8 cellular contexts compared by ENCODE assay signal in genomic region chr1:151839457-151840409, GRCh38. TPM values are rescaled to one million over a fixed set of nuclear protein-coding genes. Genes with fewer than 3 reads are reported as not detected.
DNase-seq lines count a peak whose midpoint lies in the region; ATAC-seq, FAIRE-seq and TF ChIP-seq lines count a peak whose summit lies in the region.

Gene C2CD4D (minus strand): TSS chr1:151839820. CDS start chr1:151838989, 831 bp downstream.

- H3K18ac ChIP-seq in H1 (ENCODE audit: extremely low read depth, low read length): peak within 1 kb of the TSS; percentile 76

- H2BK120ac ChIP-seq in H1 (replicated peaks; ENCODE audit: low read depth, low read length): no peak within 1 kb of the TSS

- peak within 1 kb of the TSS; percentile 90 for H2BK15ac ChIP-seq in H1 (ENCODE audit: low read length)

- no peak for FAIRE-seq in H1 (lab: Jason Lieb, UNC)

- H3K14ac ChIP-seq in H1 (ENCODE audit: insufficient read length): no peak within 1 kb of the TSS

- peak within 1 kb of the TSS; percentile 94 for H4K8ac ChIP-seq in H1 (ENCODE audit: extremely low read depth, insufficient read depth, low read length)

- peak within 1 kb of the TSS; percentile 78; the same call in 1 of the 2 replicates for H2BK5ac ChIP-seq in H1 (ENCODE audit: low read depth, low read length)

- peak within 1 kb of the TSS; percentile 96 for H2BK12ac ChIP-seq in H1 (ENCODE audit: low read depth, low read length)

- peak within 1 kb of the TSS; percentile 3 for H3K4ac ChIP-seq in H1 (replicated peaks; ENCODE audit: insufficient read length, low read depth, low read length)

- no peaks in the 10 kb centered on the region for H3K79me1 ChIP-seq in H1 (ENCODE audit: low read depth, low read length)

- WGBS in H1 (ENCODE audit: extremely low coverage in 1 of 2, insufficient coverage in 1 of 2, insufficient read length in 1 of 2, insufficient replicate concordance in 2 of 2, low coverage in 1 of 2, low lambda C conversion rate in 2 of 2, missing lambda C conversion rate in 1 of 2), 2 experiments: 6% methylated on average over 45 of the region's 48 CpGs; no CpG with 5 or more reads in 1 of the 2 experiments

- DNase-seq in GM10266 (ENCODE audit: extremely low spot score): peak; percentile 79
- DNase-seq in NCI-H187 treated with DMSO at 0.1 percent for 48 hours (lab: John Stamatoyannopoulos, UW): peak; percentile 47
- peak; percentile 29 for DNase-seq in activated CD8-positive, alpha-beta memory T cell treated with anti-CD3 and anti-CD28 coated beads, Interleukin-2, amount 50 U/mL, for 24 hours (ENCODE audit: extremely low read depth)
- peak; percentile 65 to 88 for DNase-seq in H1 (ENCODE audit: low read depth in 1 of 2, low spot score in 2 of 2)
- DNase-seq in mucosa of gallbladder (ENCODE audit: low spot score): peak; percentile 76
- peak; percentile 41 to 60 for DNase-seq in stimulated activated CD8-positive, alpha-beta memory T cell treated with anti-CD3 and anti-CD28 coated beads, Interleukin-7, amount 100 ng/mL, for 4 hours (ENCODE audit: low read depth in 2 of 2)

- H4K91ac ChIP-seq in H1 (replicated peaks; ENCODE audit: insufficient read length, low read length): peak within 1 kb of the TSS; percentile 61

- H3K79me2 ChIP-seq in H1 (ENCODE audit: control insufficient read depth in 1 of 2, insufficient read depth in 2 of 2, low read length in 2 of 2): no peaks in the 10 kb centered on the region

- H3K27me3 ChIP-seq in H1 (replicated peaks in 1 of 4; ENCODE audit: control insufficient read depth in 3 of 4, extremely low read depth in 1 of 4, insufficient read depth in 3 of 4, low read length in 3 of 4): peaks cover 10 to 24% (median 21%) of the 10 kb centered on the region in 4 experiments

- ATAC-seq in HG03039 (IDR thresholded peaks at IDR 0.05; ENCODE audit: unreplicated experiment): no peak
- no peak for ATAC-seq in GM21528 (IDR thresholded peaks at IDR 0.05; ENCODE audit: low FRiP score, unreplicated experiment)

- H3K23ac ChIP-seq in H1 (ENCODE audit: insufficient read length): no peak within 1 kb of the TSS

- H2BK20ac ChIP-seq in H1 (ENCODE audit: low read length): 0 out of 2 replicates have a peak within 1 kb of the TSS, but pooled peaks have one; percentile 32

- no peaks in the 10 kb centered on the region for H4K20me1 ChIP-seq in H1 (replicated peaks in 1 of 2; ENCODE audit: control insufficient read depth in 1 of 2, insufficient read depth in 2 of 2, low read length in 2 of 2)

- H2AK5ac ChIP-seq in H1 (ENCODE audit: low read depth, low read length): no peak within 1 kb of the TSS

- H3K9me3 ChIP-seq in H1 (ENCODE audit: insufficient read depth in 2 of 2, low read depth in 1 of 2, low read length in 1 of 2): no peaks in the 10 kb centered on the region

- H3K56ac ChIP-seq in H1 (replicated peaks; ENCODE audit: insufficient read length, low read depth, low read length): peak within 1 kb of the TSS; percentile 27

- H3K36me3 ChIP-seq in H1 (ENCODE audit: control insufficient read depth in 2 of 4, insufficient read depth in 4 of 4, low read length in 3 of 4): no peaks in the 10 kb centered on the region

- peak in 1 of 2 experiments; percentile 10; a peak in 1 of 4 replicates for TF ChIP-seq RAD21 in H1 (IDR thresholded peaks at IDR 0.05 in 1 of 2, conservative IDR thresholded peaks at IDR 0.05 in 1 of 2; ENCODE audit: low read depth in 2 of 2, low read length in 2 of 2)

- H3K27ac ChIP-seq in H1 (ENCODE audit: low read depth, low read length): peak within 1 kb of the TSS; percentile 85

- H3K4me3 ChIP-seq in H1 (ENCODE audit: extremely low read depth in 1 of 4, insufficient read depth in 2 of 4, low read depth in 3 of 4, low read length in 4 of 4): peak within 1 kb of the TSS; percentile 43 to 69 (median 54)

- H3K23me2 ChIP-seq in H1 (ENCODE audit: low read depth, low read length): peaks cover 23% of the 10 kb centered on the region

- CTCF ChIA-PET in H1 (lab: Charles Lee; ENCODE audit: partially characterized antibody): interaction anchor here (0.6 to 2.2 kb wide), 8 partner anchors 14 to 161 kb away, joined by 3 to 7 read pairs (median 5); no protein-coding TSS in a partner anchor

- H3K9ac ChIP-seq in H1 (replicated peaks in 1 of 4; ENCODE audit: extremely low read depth in 1 of 4, low read depth in 3 of 4, low read length in 3 of 4): peak within 1 kb of the TSS; percentile 55 to 90 (median 86)

- TF ChIP-seq EP300 in H1 (IDR thresholded peaks at IDR 0.05; ENCODE audit: borderline replicate concordance in 1 of 2, low read depth in 2 of 2, low read length in 2 of 2): no peak

- POLR2A ChIA-PET in H1 (lab: Charles Lee; ENCODE audit: partially characterized antibody): interaction anchor here (0.6 to 5.0 kb wide), 29 partner anchors 9 to 299 kb away, joined by 3 to 20 read pairs (median 5); partner anchors contain the start of genes CELF3, MRPL9, S100A10 and SNX27

- TF ChIP-seq CTCF in GM10266 (IDR thresholded peaks at IDR 0.05; ENCODE audit: control insufficient read depth, insufficient read depth, low read depth, missing control alignments): no peak
- TF ChIP-seq CTCF in H1 (IDR thresholded peaks at IDR 0.05; ENCODE audit: control extremely low read depth in 1 of 3, insufficient read depth in 1 of 3, low read depth in 1 of 3, low read length in 3 of 3): peak; percentile 8 to 24 (median 15); a peak in 3 of 4 replicates

- H4K5ac ChIP-seq in H1 (ENCODE audit: insufficient read length, low read depth, low read length): peak within 1 kb of the TSS; percentile 81

- TF ChIP-seq POLR2A in H1 (IDR thresholded peaks at IDR 0.05; ENCODE audit: control extremely low read depth in 1 of 2, low read depth in 2 of 2, low read length in 2 of 2): peak; percentile 85 to 91

- H3K4me2 ChIP-seq in H1 (ENCODE audit: insufficient read depth in 1 of 2, low read depth in 2 of 2, low read length in 2 of 2): peak within 1 kb of the TSS; percentile 77 to 93

- H3K4me1 ChIP-seq in H1 (replicated peaks in 1 of 4; ENCODE audit: control insufficient read depth in 3 of 4, insufficient read depth in 4 of 4, low read length in 3 of 4): peaks cover 4 to 17% (median 9%) of the 10 kb centered on the region in 4 experiments

- 0 out of 2 replicates have a peak within 1 kb of the TSS, but pooled peaks have one; percentile 36 for H2AFZ ChIP-seq in H1 (ENCODE audit: low read length)

TF ChIP-seq in H1, 55 proteins besides CTCF, POLR2A, EP300 and RAD21 (continues in another document):
- peak; percentile 83 for TF ChIP-seq PHF8 (conservative IDR thresholded peaks at IDR 0.05; ENCODE audit: low read depth, low read length)
- TF ChIP-seq SIX5 (IDR thresholded peaks at IDR 0.05; ENCODE audit: low read depth, low read length): no peak
- no peak for TF ChIP-seq YY1 (IDR thresholded peaks at IDR 0.05; ENCODE audit: low read depth, low read length)
- no peak for TF ChIP-seq EZH2 (IDR thresholded peaks at IDR 0.05; ENCODE audit: low read depth, low read length, severe bottlenecking)
- TF ChIP-seq GTF2F1 (IDR thresholded peaks at IDR 0.05; ENCODE audit: borderline replicate concordance, low read depth, low read length): peak; percentile 14; the same call in 1 of the 2 replicates
- TF ChIP-seq RNF2 (IDR thresholded peaks at IDR 0.05; ENCODE audit: borderline replicate concordance, low read depth, low read length, missing control alignments, poor library complexity, severe bottlenecking): no peak
- no peak for TF ChIP-seq JUN (IDR thresholded peaks at IDR 0.05; ENCODE audit: low read depth, low read length)
- no peak; the same call in none of the 2 replicates for TF ChIP-seq CREB1 (IDR thresholded peaks at IDR 0.05)
- TF ChIP-seq FOSL1 (IDR thresholded peaks at IDR 0.05; ENCODE audit: insufficient read depth, low read depth, low read length): no peak
- TF ChIP-seq SP2 (IDR thresholded peaks at IDR 0.05; ENCODE audit: low read length): no peak
- 0 out of 2 replicates have a peak, but pooled peaks have one; percentile 37 for TF ChIP-seq RBBP5 (IDR thresholded peaks at IDR 0.05; ENCODE audit: borderline replicate concordance, low read depth, low read length)
- no peak for TF ChIP-seq RXRA (IDR thresholded peaks at IDR 0.05; ENCODE audit: insufficient read depth, low read depth, low read length)
- TF ChIP-seq ATF3 (IDR thresholded peaks at IDR 0.05; ENCODE audit: insufficient read depth, low read depth, low read length): no peak
- TF ChIP-seq KDM4A (IDR thresholded peaks at IDR 0.05; ENCODE audit: low read depth, low read length, severe bottlenecking): peak; percentile 61
- peak; percentile 89 for TF ChIP-seq POLR2AphosphoS5 (IDR thresholded peaks at IDR 0.05; ENCODE audit: low read depth, low read length)
- TF ChIP-seq POU5F1 (IDR thresholded peaks at IDR 0.05; ENCODE audit: low read depth, low read length): no peak
- TF ChIP-seq SAP30 (IDR thresholded peaks at IDR 0.05; ENCODE audit: insufficient read depth, insufficient replicate concordance, low read length): no peak
- peak; percentile 60 for TF ChIP-seq TAF7 (optimal IDR thresholded peaks at IDR 0.05; ENCODE audit: borderline replicate concordance, low read depth, low read length)
- TF ChIP-seq CTBP2 (IDR thresholded peaks at IDR 0.05; ENCODE audit: borderline replicate concordance, insufficient read depth, insufficient read length, low read length): peak; percentile 31
- TF ChIP-seq SP1 (IDR thresholded peaks at IDR 0.05; ENCODE audit: low read depth, low read length): no peak
- peak; percentile 69; the same call in 1 of the 2 replicates for TF ChIP-seq E2F6 (IDR thresholded peaks at IDR 0.05)

RNA-seq across cellular contexts. Expression of gene C2CD4D, which starts in this region (rescaled TPM):
- total RNA-seq in H1 (2021; fragmentation: NEBNext Ultra II Directional; extraction: Animal tissue kit (Norgen Biotek cat#: 25700)): 0.54 and 0.71 TPM in 2 replicates
- polyA plus RNA-seq in H1 (2011; rRNA removed): 0.41 and 0.60 TPM in 2 replicates
- 0.58 TPM for polyA plus RNA-seq in H1 (2011; cell fraction: cytosol; rRNA removed)
- 1.00 TPM for polyA plus RNA-seq in H1 (2011; cell fraction: nucleus; rRNA removed)
- 0.80 to 1.0 TPM (median 0.90 TPM) in 4 replicates for polyA plus RNA-seq in H1 (2012, experiment 1 of 2)
- polyA plus RNA-seq in H1 (2012, experiment 2 of 2): 0.14 TPM
- polyA plus RNA-seq in H1 (2013, experiment 1 of 2): 0.30 TPM
- 0.48 TPM for polyA plus RNA-seq in H1 (2013, experiment 2 of 2)
- polyA minus RNA-seq in H1 (2011; rRNA and poly(A)+ RNA removed): not detected in 2 replicates
- polyA minus RNA-seq in H1 (2011; cell fraction: cytosol; rRNA and poly(A)+ RNA removed): 0.66 TPM
- 1.6 TPM for polyA minus RNA-seq in H1 (2011; cell fraction: nucleus; rRNA and poly(A)+ RNA removed)
- 1.2 TPM for total RNA-seq in mucosa of gallbladder

Comparison
In these comparisons a context has a peak if more than half of its experiments do, and no peak if none do; other contexts are left out.
1. DNase-seq: peak in every context shown above with its lines; median percentile 79 in GM10266; 76 in H1; 76 in mucosa of gallbladder; 50 in stimulated activated CD8-positive, alpha-beta memory T cell treated with anti-CD3 and anti-CD28 coated beads, Interleukin-7, amount 100 ng/mL, for 4 hours; 47 in NCI-H187 treated with DMSO at 0.1 percent for 48 hours; 29 in activated CD8-positive, alpha-beta memory T cell treated with anti-CD3 and anti-CD28 coated beads, Interleukin-2, amount 50 U/mL, for 24 hours.